In genomic region chr11:13065200-13065787, GRCh38 we compare ENCODE assay signal across 1 cellular context.
A peak's percentile ranks its signal among the peaks of the same experiment; 100 is the strongest.
TF ChIP-seq lines count a peak whose summit lies in the region.

No MANE protein-coding gene starts in this region.

TF ChIP-seq in HepG2, 621 proteins besides CTCF, POLR2A, EP300 and RAD21 (continued from another document and continues in another):
- TF ChIP-seq ZNF772 (CRISPR knock-in tag; IDR thresholded peaks at IDR 0.05) (no peak), ASH2L (IDR thresholded peaks at IDR 0.05; ENCODE audit: insufficient read length, low read depth, low read length) (no peak), IRF9 (CRISPR knock-in tag; IDR thresholded peaks at IDR 0.05; ENCODE audit: borderline replicate concordance) (no peak), RARA (CRISPR knock-in tag; IDR thresholded peaks at IDR 0.05) (0 out of 2 replicates have a peak, but pooled peaks have one; percentile 12), ETV5 (CRISPR knock-in tag; IDR thresholded peaks at IDR 0.05; ENCODE audit: borderline replicate concordance) (no peak), THYN1 (CRISPR knock-in tag; IDR thresholded peaks at IDR 0.05; ENCODE audit: borderline replicate concordance, low read depth) (no peak), ONECUT2 (CRISPR knock-in tag; IDR thresholded peaks at IDR 0.05) (no peak), SMAD9 (CRISPR knock-in tag; IDR thresholded peaks at IDR 0.05) (no peak), SALL1 (CRISPR knock-in tag; IDR thresholded peaks at IDR 0.05) (0 out of 2 replicates have a peak, but pooled peaks have one; percentile 16), ZNF761 (CRISPR knock-in tag; conservative IDR thresholded peaks at IDR 0.05) (no peak), MEF2D (CRISPR knock-in tag; IDR thresholded peaks at IDR 0.05) (no peak), ZNF574 (CRISPR knock-in tag; IDR thresholded peaks at IDR 0.05) (no peak), HNF1B (CRISPR knock-in tag; IDR thresholded peaks at IDR 0.05) (0 out of 2 replicates have a peak, but pooled peaks have one; percentile 30), POGZ (CRISPR knock-in tag; IDR thresholded peaks at IDR 0.05) (peak; percentile 29; the same call in 1 of the 2 replicates), ZNF746 (CRISPR knock-in tag; IDR thresholded peaks at IDR 0.05) (no peak), FUBP1 (CRISPR knock-in tag; IDR thresholded peaks at IDR 0.05; ENCODE audit: borderline replicate concordance) (no peak), MIER3 (CRISPR knock-in tag; IDR thresholded peaks at IDR 0.05; ENCODE audit: borderline replicate concordance) (0 out of 2 replicates have a peak, but pooled peaks have one; percentile 25), ZNF710 (CRISPR knock-in tag; IDR thresholded peaks at IDR 0.05; ENCODE audit: borderline replicate concordance) (no peak), ARID5B (CRISPR knock-in tag; IDR thresholded peaks at IDR 0.05) (peak; percentile 78), ZNF614 (CRISPR knock-in tag; IDR thresholded peaks at IDR 0.05; ENCODE audit: borderline replicate concordance) (0 out of 2 replicates have a peak, but pooled peaks have one; percentile 60), HNF4A (CRISPR knock-in tag; IDR thresholded peaks at IDR 0.05) (peak; percentile 89), LCORL (IDR thresholded peaks at IDR 0.05) (no peak), LCORL (CRISPR knock-in tag; IDR thresholded peaks at IDR 0.05) (no peak), ZNF44 (CRISPR knock-in tag; IDR thresholded peaks at IDR 0.05) (no peak), ZSCAN25 (CRISPR knock-in tag; IDR thresholded peaks at IDR 0.05) (peak; percentile 50; the same call in 1 of the 2 replicates), ZMYM2 (CRISPR knock-in tag; IDR thresholded peaks at IDR 0.05) (no peak), AGO2 (optimal IDR thresholded peaks at IDR 0.05; ENCODE audit: low read depth, low read length) (no peak), TSC22D2 (CRISPR knock-in tag; IDR thresholded peaks at IDR 0.05; ENCODE audit: borderline replicate concordance) (no peak), BCL6 (CRISPR knock-in tag; IDR thresholded peaks at IDR 0.05) (peak; percentile 52; the same call in 1 of the 2 replicates), ZNF713 (CRISPR knock-in tag; IDR thresholded peaks at IDR 0.05) (no peak)
- TF ChIP-seq, protein P1, sequence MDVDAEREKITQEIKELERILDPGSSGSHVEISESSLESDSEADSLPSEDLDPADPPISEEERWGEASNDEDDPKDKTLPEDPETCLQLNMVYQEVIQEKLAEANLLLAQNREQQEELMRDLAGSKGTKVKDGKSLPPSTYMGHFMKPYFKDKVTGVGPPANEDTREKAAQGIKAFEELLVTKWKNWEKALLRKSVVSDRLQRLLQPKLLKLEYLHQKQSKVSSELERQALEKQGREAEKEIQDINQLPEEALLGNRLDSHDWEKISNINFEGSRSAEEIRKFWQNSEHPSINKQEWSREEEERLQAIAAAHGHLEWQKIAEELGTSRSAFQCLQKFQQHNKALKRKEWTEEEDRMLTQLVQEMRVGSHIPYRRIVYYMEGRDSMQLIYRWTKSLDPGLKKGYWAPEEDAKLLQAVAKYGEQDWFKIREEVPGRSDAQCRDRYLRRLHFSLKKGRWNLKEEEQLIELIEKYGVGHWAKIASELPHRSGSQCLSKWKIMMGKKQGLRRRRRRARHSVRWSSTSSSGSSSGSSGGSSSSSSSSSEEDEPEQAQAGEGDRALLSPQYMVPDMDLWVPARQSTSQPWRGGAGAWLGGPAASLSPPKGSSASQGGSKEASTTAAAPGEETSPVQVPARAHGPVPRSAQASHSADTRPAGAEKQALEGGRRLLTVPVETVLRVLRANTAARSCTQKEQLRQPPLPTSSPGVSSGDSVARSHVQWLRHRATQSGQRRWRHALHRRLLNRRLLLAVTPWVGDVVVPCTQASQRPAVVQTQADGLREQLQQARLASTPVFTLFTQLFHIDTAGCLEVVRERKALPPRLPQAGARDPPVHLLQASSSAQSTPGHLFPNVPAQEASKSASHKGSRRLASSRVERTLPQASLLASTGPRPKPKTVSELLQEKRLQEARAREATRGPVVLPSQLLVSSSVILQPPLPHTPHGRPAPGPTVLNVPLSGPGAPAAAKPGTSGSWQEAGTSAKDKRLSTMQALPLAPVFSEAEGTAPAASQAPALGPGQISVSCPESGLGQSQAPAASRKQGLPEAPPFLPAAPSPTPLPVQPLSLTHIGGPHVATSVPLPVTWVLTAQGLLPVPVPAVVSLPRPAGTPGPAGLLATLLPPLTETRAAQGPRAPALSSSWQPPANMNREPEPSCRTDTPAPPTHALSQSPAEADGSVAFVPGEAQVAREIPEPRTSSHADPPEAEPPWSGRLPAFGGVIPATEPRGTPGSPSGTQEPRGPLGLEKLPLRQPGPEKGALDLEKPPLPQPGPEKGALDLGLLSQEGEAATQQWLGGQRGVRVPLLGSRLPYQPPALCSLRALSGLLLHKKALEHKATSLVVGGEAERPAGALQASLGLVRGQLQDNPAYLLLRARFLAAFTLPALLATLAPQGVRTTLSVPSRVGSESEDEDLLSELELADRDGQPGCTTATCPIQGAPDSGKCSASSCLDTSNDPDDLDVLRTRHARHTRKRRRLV (CRISPR knock-in tag; IDR thresholded peaks at IDR 0.05): no peak
- TF ChIP-seq, protein P2, sequence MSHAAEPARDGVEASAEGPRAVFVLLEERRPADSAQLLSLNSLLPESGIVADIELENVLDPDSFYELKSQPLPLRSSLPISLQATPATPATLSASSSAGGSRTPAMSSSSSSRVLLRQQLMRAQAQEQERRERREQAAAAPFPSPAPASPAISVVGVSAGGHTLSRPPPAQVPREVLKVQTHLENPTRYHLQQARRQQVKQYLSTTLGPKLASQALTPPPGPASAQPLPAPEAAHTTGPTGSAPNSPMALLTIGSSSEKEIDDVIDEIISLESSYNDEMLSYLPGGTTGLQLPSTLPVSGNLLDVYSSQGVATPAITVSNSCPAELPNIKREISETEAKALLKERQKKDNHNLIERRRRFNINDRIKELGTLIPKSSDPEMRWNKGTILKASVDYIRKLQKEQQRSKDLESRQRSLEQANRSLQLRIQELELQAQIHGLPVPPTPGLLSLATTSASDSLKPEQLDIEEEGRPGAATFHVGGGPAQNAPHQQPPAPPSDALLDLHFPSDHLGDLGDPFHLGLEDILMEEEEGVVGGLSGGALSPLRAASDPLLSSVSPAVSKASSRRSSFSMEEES (CRISPR knock-in tag; IDR thresholded peaks at IDR 0.05): no peak
- TF ChIP-seq, protein P3, sequence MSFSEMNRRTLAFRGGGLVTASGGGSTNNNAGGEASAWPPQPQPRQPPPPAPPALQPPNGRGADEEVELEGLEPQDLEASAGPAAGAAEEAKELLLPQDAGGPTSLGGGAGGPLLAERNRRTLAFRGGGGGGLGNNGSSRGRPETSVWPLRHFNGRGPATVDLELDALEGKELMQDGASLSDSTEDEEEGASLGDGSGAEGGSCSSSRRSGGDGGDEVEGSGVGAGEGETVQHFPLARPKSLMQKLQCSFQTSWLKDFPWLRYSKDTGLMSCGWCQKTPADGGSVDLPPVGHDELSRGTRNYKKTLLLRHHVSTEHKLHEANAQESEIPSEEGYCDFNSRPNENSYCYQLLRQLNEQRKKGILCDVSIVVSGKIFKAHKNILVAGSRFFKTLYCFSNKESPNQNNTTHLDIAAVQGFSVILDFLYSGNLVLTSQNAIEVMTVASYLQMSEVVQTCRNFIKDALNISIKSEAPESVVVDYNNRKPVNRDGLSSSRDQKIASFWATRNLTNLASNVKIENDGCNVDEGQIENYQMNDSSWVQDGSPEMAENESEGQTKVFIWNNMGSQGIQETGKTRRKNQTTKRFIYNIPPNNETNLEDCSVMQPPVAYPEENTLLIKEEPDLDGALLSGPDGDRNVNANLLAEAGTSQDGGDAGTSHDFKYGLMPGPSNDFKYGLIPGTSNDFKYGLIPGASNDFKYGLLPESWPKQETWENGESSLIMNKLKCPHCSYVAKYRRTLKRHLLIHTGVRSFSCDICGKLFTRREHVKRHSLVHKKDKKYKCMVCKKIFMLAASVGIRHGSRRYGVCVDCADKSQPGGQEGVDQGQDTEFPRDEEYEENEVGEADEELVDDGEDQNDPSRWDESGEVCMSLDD (CRISPR knock-in tag; IDR thresholded peaks at IDR 0.05; ENCODE audit: borderline replicate concordance): no peak
